ENCODE assay signal across 8 cellular contexts in genomic region chr5:107670927-107671741, GRCh38. TPM values are rescaled to one million over a fixed set of nuclear protein-coding genes. Genes with fewer than 3 reads are reported as not detected.
DNase-seq lines count a peak whose midpoint lies in the region; ATAC-seq, FAIRE-seq and TF ChIP-seq lines count a peak whose summit lies in the region.

Gene EFNA5 (minus strand): TSS chr5:107670937.

- H3K4me3 ChIP-seq in fibroblast of mammary gland (ENCODE audit: control insufficient read depth, low read depth, low read length), result peak within 1 kb of the TSS; percentile 58

- CTCF ChIA-PET in activated CD8-positive, alpha-beta T cell treated with anti-CD3 and anti-CD28 coated beads for 36 hours (lab: Charles Lee), result interaction anchor here (0.7 kb wide), 1 partner anchor 46 kb away, joined by 3 read pairs; no protein-coding TSS in a partner anchor

- FAIRE-seq in H54 (lab: Jason Lieb, UNC), result no peak

- H3K4me1 Mint-ChIP-seq in activated CD8-positive, alpha-beta T cell treated with anti-CD3 and anti-CD28 coated beads for 36 hours (ENCODE audit: low read depth), result peaks cover 28% of the 10 kb centered on the region
- H3K4me1 Mint-ChIP-seq in naive thymus-derived CD8-positive, alpha-beta T cell, result peaks cover 19 to 43% (median 31%) of the 10 kb centered on the region in 4 donors

- 0 out of 2 replicates have a peak, but pooled peaks have one; percentile 8 for TF ChIP-seq POLR2A in H54 (IDR thresholded peaks at IDR 0.05; ENCODE audit: low read depth, low read length)

- intact Hi-C loops in activated CD8-positive, alpha-beta T cell treated with anti-CD3 and anti-CD28 coated beads for 36 hours (cut with micrococcal nuclease), result no loop called here

- no peaks in the 10 kb centered on the region for H3K36me3 Mint-ChIP-seq in activated CD8-positive, alpha-beta T cell treated with anti-CD3 and anti-CD28 coated beads for 36 hours (ENCODE audit: low read depth)
- H3K36me3 Mint-ChIP-seq in naive thymus-derived CD8-positive, alpha-beta T cell, result peaks cover 0 to 6% (median 0%) of the 10 kb centered on the region in 3 donors

- DNase-seq in NCI-H82 (lab: John Stamatoyannopoulos, UW), result peak; percentile 60
- no peak for DNase-seq in NCI-H82 treated with DMSO at 0.1 percent for 48 hours (lab: John Stamatoyannopoulos, UW; ENCODE audit: unreplicated experiment)
- peak; percentile 27 for DNase-seq in H54 (ENCODE audit: insufficient read length, low spot score)
- peak; percentile 20 to 22 for DNase-seq in NCI-H1930 (lab: John Stamatoyannopoulos, UW)
- peak; percentile 49 for DNase-seq in activated CD8-positive, alpha-beta T cell treated with anti-CD3 and anti-CD28 coated beads for 36 hours
- peak; percentile 48 for DNase-seq in fibroblast of mammary gland (ENCODE audit: low read depth)
- peak in 6 of 10 donors; percentile 6 to 35 (median 16) for DNase-seq in naive thymus-derived CD8-positive, alpha-beta T cell

- peak; percentile 56 for ATAC-seq in activated CD8-positive, alpha-beta T cell treated with anti-CD3 and anti-CD28 coated beads for 36 hours
- peak; percentile 45 to 59 for ATAC-seq in naive thymus-derived CD8-positive, alpha-beta T cell
- no peak for ATAC-seq in HG03378 (IDR thresholded peaks at IDR 0.05; ENCODE audit: unreplicated experiment)

- no peak for TF ChIP-seq CTCF in activated CD8-positive, alpha-beta T cell treated with anti-CD3 and anti-CD28 coated beads for 36 hours (IDR thresholded peaks at IDR 0.05)
- TF ChIP-seq CTCF in fibroblast of mammary gland (conservative IDR thresholded peaks at IDR 0.05; ENCODE audit: control insufficient read depth, insufficient read depth, low read depth, low read length), result no peak

- H3K27ac Mint-ChIP-seq in activated CD8-positive, alpha-beta T cell treated with anti-CD3 and anti-CD28 coated beads for 36 hours, result no peak within 1 kb of the TSS
- no peak within 1 kb of the TSS for H3K27ac Mint-ChIP-seq in naive thymus-derived CD8-positive, alpha-beta T cell

- H3K9me3 Mint-ChIP-seq in activated CD8-positive, alpha-beta T cell treated with anti-CD3 and anti-CD28 coated beads for 36 hours, result no peaks in the 10 kb centered on the region
- H3K9me3 Mint-ChIP-seq in naive thymus-derived CD8-positive, alpha-beta T cell, result peaks cover 0 to 2% (median 0%) of the 10 kb centered on the region in 9 donors

- H3K4me3 Mint-ChIP-seq in activated CD8-positive, alpha-beta T cell treated with anti-CD3 and anti-CD28 coated beads for 36 hours, result peak within 1 kb of the TSS; percentile 65
- H3K4me3 Mint-ChIP-seq in naive thymus-derived CD8-positive, alpha-beta T cell, result peak within 1 kb of the TSS; percentile 79 to 97 (median 82)

- peaks cover 63% of the 10 kb centered on the region for H3K27me3 Mint-ChIP-seq in activated CD8-positive, alpha-beta T cell treated with anti-CD3 and anti-CD28 coated beads for 36 hours
- H3K27me3 Mint-ChIP-seq in naive thymus-derived CD8-positive, alpha-beta T cell, result peaks cover 39 to 82% (median 63%) of the 10 kb centered on the region in 5 donors

- POLR2A ChIA-PET in activated CD8-positive, alpha-beta T cell treated with anti-CD3 and anti-CD28 coated beads for 36 hours (lab: Charles Lee), result no interaction called here
- POLR2A ChIA-PET in naive thymus-derived CD8-positive, alpha-beta T cell (lab: Charles Lee), result no interaction called here

RNA-seq across cellular contexts. Expression of gene EFNA5, which starts in this region (rescaled TPM):
- total RNA-seq in activated CD8-positive, alpha-beta T cell treated with anti-CD3 and anti-CD28 coated beads for 36 hours, result not detected
- total RNA-seq in naive thymus-derived CD8-positive, alpha-beta T cell, result not detected
- under 1 TPM in 1 of 3 donors, not detected in 2; 0.03 TPM for polyA plus RNA-seq in naive thymus-derived CD8-positive, alpha-beta T cell

Comparison
In these comparisons a context has a peak if more than half of its experiments do, and no peak if none do; other contexts are left out.
1. Peak in DNase-seq and ATAC-seq in activated CD8-positive, alpha-beta T cell treated with anti-CD3 and anti-CD28 coated beads for 36 hours; RNA of the gene not detected or under 1 TPM.
2. Peak in DNase-seq and ATAC-seq in naive thymus-derived CD8-positive, alpha-beta T cell; RNA of the gene not detected or under 1 TPM.